In genomic region chr19:31819837-31820236, GRCh38 we compare ENCODE assay signal across 17 cellular contexts.
DNase-seq lines count a peak whose midpoint lies in the region; ATAC-seq and TF ChIP-seq lines count a peak whose summit lies in the region.
"Had no signal": no experiment of that assay in that cellular context is flagged by ENCODE, and none has a peak within 500 bp of the region (broad histone marks: within the 10 kb centered on the region; RNA-seq: fewer than 3 reads in every experiment).

No MANE protein-coding gene starts in this region.

- H3K4me1 ChIP-seq in GM23338 (ENCODE audit: insufficient read depth): peaks cover 16% of the 10 kb centered on the region; the same call in 1 of the 2 replicates
- peaks cover 3% of the 10 kb centered on the region for H3K4me1 ChIP-seq in endodermal cell (ENCODE audit: control insufficient read depth, insufficient read depth, low read length)
- H3K4me1 ChIP-seq: Caco-2 had no signal

- intact Hi-C loops in activated T-helper 1 cell treated with anti-CD3 and anti-CD28 coated beads, Interleukin-12 subunit alpha, Interleukin-12 subunit beta, Interleukin-2, Interleukin-4 antibody, amounts not matched to agents 30 ng/mL and 10 ng/mL and 1 ng/mL, durations not matched to agents 14 hours and 24 hours and 36 hours (cut with micrococcal nuclease): no loop called here

- peak overlapping the region; percentile 56; the same call in 1 of the 2 replicates for H2AFZ ChIP-seq in GM23338

- H3K4me1 Mint-ChIP-seq in GM23338 (peaks cover 12% of the 10 kb centered on the region), endodermal cell (peaks cover 9% of the 10 kb centered on the region), mesothelial cell of epicardium (peaks cover 28% of the 10 kb centered on the region), type B pancreatic cell (ENCODE audit: unreplicated experiment) (no peaks in the 10 kb centered on the region)
- no peaks in the 10 kb centered on the region for H3K4me1 Mint-ChIP-seq in activated T-helper 1 cell treated with anti-CD3 and anti-CD28 coated beads, Interleukin-12 subunit alpha, Interleukin-12 subunit beta, Interleukin-2, Interleukin-4 antibody, amounts not matched to agents 30 ng/mL and 10 ng/mL and 1 ng/mL, durations not matched to agents 14 hours and 24 hours and 36 hours (ENCODE audit: low read depth)
- H3K4me1 Mint-ChIP-seq: B cell; CD4-positive, CD25-positive, alpha-beta regulatory T cell had no signal

- ATAC-seq in GM23338: no peak
- ATAC-seq: CD8-positive, alpha-beta T cell; HCT116 had no signal

- DNase-seq in GM23338 (ENCODE audit: low spot score) (no peak), endodermal cell (no peak), mesothelial cell of epicardium (ENCODE audit: low spot score in 2 of 2, unreplicated experiment in 2 of 2) (no peak), type B pancreatic cell (ENCODE audit: extremely low spot score, unreplicated experiment) (no peak)
- no peak for DNase-seq in central memory CD4-positive, alpha-beta T cell
- DNase-seq in activated T-helper 1 cell treated with anti-CD3 and anti-CD28 coated beads, Interleukin-12 subunit alpha, Interleukin-12 subunit beta, Interleukin-2, Interleukin-4 antibody, amounts not matched to agents 30 ng/mL and 10 ng/mL and 1 ng/mL, durations not matched to agents 14 hours and 24 hours and 36 hours (ENCODE audit: low spot score): no peak
- DNase-seq: Caco-2; CD4-positive, CD25-positive, alpha-beta regulatory T cell; CD8-positive, alpha-beta T cell; DMS153; DND-41; H9 had no signal

- peaks cover 6% of the 10 kb centered on the region for H3K27me3 Mint-ChIP-seq in GM23338 (ENCODE audit: insufficient read depth, low read depth, poor library complexity)
- no peaks in the 10 kb centered on the region for H3K27me3 Mint-ChIP-seq in endodermal cell (ENCODE audit: insufficient read depth)
- no peaks in the 10 kb centered on the region for H3K27me3 Mint-ChIP-seq in mesothelial cell of epicardium (ENCODE audit: low read depth)
- H3K27me3 Mint-ChIP-seq in type B pancreatic cell: peaks cover 10% of the 10 kb centered on the region
- H3K27me3 Mint-ChIP-seq in activated T-helper 1 cell treated with anti-CD3 and anti-CD28 coated beads, Interleukin-12 subunit alpha, Interleukin-12 subunit beta, Interleukin-2, Interleukin-4 antibody, amounts not matched to agents 30 ng/mL and 10 ng/mL and 1 ng/mL, durations not matched to agents 14 hours and 24 hours and 36 hours (ENCODE audit: insufficient read depth): no peaks in the 10 kb centered on the region
- H3K27me3 Mint-ChIP-seq: B cell; CD4-positive, CD25-positive, alpha-beta regulatory T cell had no signal

- H3K27ac ChIP-seq in GM23338 (ENCODE audit: low read depth) (no peak overlapping the region), endodermal cell (ENCODE audit: low read depth, low read length) (no peak overlapping the region)
- H3K27ac ChIP-seq: 22Rv1, BLaER1, C4-2B had no signal

- no peaks in the 10 kb centered on the region for H3K9me3 ChIP-seq in endodermal cell (ENCODE audit: control insufficient read depth, low read length)
- H3K9me3 ChIP-seq: Caco-2 had no signal

- peaks cover 5% of the 10 kb centered on the region; the same call in 2 of the 3 replicates for H3K9me3 Mint-ChIP-seq in GM23338
- H3K9me3 Mint-ChIP-seq in endodermal cell: peaks cover 3% of the 10 kb centered on the region
- no peaks in the 10 kb centered on the region for H3K9me3 Mint-ChIP-seq in mesothelial cell of epicardium
- H3K9me3 Mint-ChIP-seq in type B pancreatic cell: no peaks in the 10 kb centered on the region
- H3K9me3 Mint-ChIP-seq in activated T-helper 1 cell treated with anti-CD3 and anti-CD28 coated beads, Interleukin-12 subunit alpha, Interleukin-12 subunit beta, Interleukin-2, Interleukin-4 antibody, amounts not matched to agents 30 ng/mL and 10 ng/mL and 1 ng/mL, durations not matched to agents 14 hours and 24 hours and 36 hours: peaks cover 18% of the 10 kb centered on the region
- H3K9me3 Mint-ChIP-seq: H9 had no signal

- no peaks in the 10 kb centered on the region for H4K20me1 ChIP-seq in GM23338 (replicated peaks; ENCODE audit: insufficient read depth)
- H4K20me1 ChIP-seq: BLaER1 had no signal

- no peak for TF ChIP-seq CTCF in GM23338 (conservative IDR thresholded peaks at IDR 0.05; ENCODE audit: low read depth in 2 of 2)
- no peak for TF ChIP-seq CTCF in endodermal cell (conservative IDR thresholded peaks at IDR 0.05)
- TF ChIP-seq CTCF in mesothelial cell of epicardium (IDR thresholded peaks at IDR 0.05; ENCODE audit: unreplicated experiment): no peak
- TF ChIP-seq CTCF in type B pancreatic cell (conservative IDR thresholded peaks at IDR 0.05): no peak

- H3K36me3 Mint-ChIP-seq in GM23338 (ENCODE audit: low read depth) (no peaks in the 10 kb centered on the region), endodermal cell (ENCODE audit: low read depth) (no peaks in the 10 kb centered on the region), mesothelial cell of epicardium (no peaks in the 10 kb centered on the region), type B pancreatic cell (no peaks in the 10 kb centered on the region)
- H3K36me3 Mint-ChIP-seq in activated T-helper 1 cell treated with anti-CD3 and anti-CD28 coated beads, Interleukin-12 subunit alpha, Interleukin-12 subunit beta, Interleukin-2, Interleukin-4 antibody, amounts not matched to agents 30 ng/mL and 10 ng/mL and 1 ng/mL, durations not matched to agents 14 hours and 24 hours and 36 hours (ENCODE audit: low read depth): no peaks in the 10 kb centered on the region
- H3K36me3 Mint-ChIP-seq: CD4-positive, CD25-positive, alpha-beta regulatory T cell; CD8-positive, alpha-beta T cell had no signal

- H3K36me3 ChIP-seq in GM23338 (ENCODE audit: insufficient read depth): no peaks in the 10 kb centered on the region
- no peaks in the 10 kb centered on the region for H3K36me3 ChIP-seq in endodermal cell (ENCODE audit: control insufficient read depth, insufficient read depth, low read length)
- H3K36me3 ChIP-seq: BLaER1 had no signal

- H3F3A ChIP-seq in GM23338 (replicated peaks; ENCODE audit: low read depth): no peaks in the 10 kb centered on the region

- H3K9ac ChIP-seq in endodermal cell (ENCODE audit: extremely low read depth, low read length, poor library complexity, severe bottlenecking): no peak overlapping the region
- H3K9ac ChIP-seq: BLaER1 had no signal

- H3K27me3 ChIP-seq in GM23338 (ENCODE audit: insufficient read depth): no peaks in the 10 kb centered on the region
- no peaks in the 10 kb centered on the region for H3K27me3 ChIP-seq in endodermal cell (ENCODE audit: control insufficient read depth, insufficient read depth, low read length, poor library complexity, severe bottlenecking)
- H3K27me3 ChIP-seq: BLaER1 had no signal

- H3K4me3 Mint-ChIP-seq in GM23338 (no peak overlapping the region), endodermal cell (no peak overlapping the region), mesothelial cell of epicardium (no peak overlapping the region), type B pancreatic cell (no peak overlapping the region)
- H3K4me3 Mint-ChIP-seq in activated T-helper 1 cell treated with anti-CD3 and anti-CD28 coated beads, Interleukin-12 subunit alpha, Interleukin-12 subunit beta, Interleukin-2, Interleukin-4 antibody, amounts not matched to agents 30 ng/mL and 10 ng/mL and 1 ng/mL, durations not matched to agents 14 hours and 24 hours and 36 hours: no peak overlapping the region
- H3K4me3 Mint-ChIP-seq: B cell; CD4-positive, CD25-positive, alpha-beta regulatory T cell; CD8-positive, alpha-beta T cell; H9 had no signal

- no peak overlapping the region for H3K4me3 ChIP-seq in GM23338
- no peak overlapping the region for H3K4me3 ChIP-seq in endodermal cell (ENCODE audit: low read length)
- H3K4me3 ChIP-seq: BLaER1 had no signal

- no peaks in the 10 kb centered on the region; the same call in 1 of the 2 replicates for H3K9me2 ChIP-seq in GM23338 (ENCODE audit: insufficient read depth)

- H3K79me2 ChIP-seq in GM23338 (replicated peaks; ENCODE audit: insufficient read depth): no peaks in the 10 kb centered on the region

- peak overlapping the region; percentile 77 for H3K27ac Mint-ChIP-seq in GM23338
- peak overlapping the region; percentile 61 for H3K27ac Mint-ChIP-seq in endodermal cell
- H3K27ac Mint-ChIP-seq in mesothelial cell of epicardium: peak overlapping the region; percentile 59
- H3K27ac Mint-ChIP-seq in type B pancreatic cell: no peak overlapping the region
- H3K27ac Mint-ChIP-seq in activated T-helper 1 cell treated with anti-CD3 and anti-CD28 coated beads, Interleukin-12 subunit alpha, Interleukin-12 subunit beta, Interleukin-2, Interleukin-4 antibody, amounts not matched to agents 30 ng/mL and 10 ng/mL and 1 ng/mL, durations not matched to agents 14 hours and 24 hours and 36 hours: no peak overlapping the region
- H3K27ac Mint-ChIP-seq: B cell; CD4-positive, CD25-positive, alpha-beta regulatory T cell; CD8-positive, alpha-beta T cell had no signal

- H3K4me2 ChIP-seq in GM23338: no peak overlapping the region
- H3K4me2 ChIP-seq: BLaER1 had no signal

TF ChIP-seq in GM23338, 12 proteins besides CTCF, POLR2A, EP300 and RAD21 (continues in another document):
- TF ChIP-seq CREB1 (CRISPR knock-in tag; IDR thresholded peaks at IDR 0.05; ENCODE audit: low read depth): no peak
- no peak for TF ChIP-seq STAT1 (IDR thresholded peaks at IDR 0.05; ENCODE audit: unreplicated experiment)
- no peak for TF ChIP-seq REST (IDR thresholded peaks at IDR 0.05; ENCODE audit: unreplicated experiment)
- no peak for TF ChIP-seq EZH2phosphoT487 (IDR thresholded peaks at IDR 0.05; ENCODE audit: unreplicated experiment)

Comparison
In these comparisons a context has a peak if more than half of its experiments do, and no peak if none do; other contexts are left out.
1. H3K27ac Mint-ChIP-seq: peak in GM23338 (single experiment), endodermal cell (single experiment) and mesothelial cell of epicardium (single experiment); none in type B pancreatic cell (single experiment) and activated T-helper 1 cell treated with anti-CD3 and anti-CD28 coated beads, Interleukin-12 subunit alpha, Interleukin-12 subunit beta, Interleukin-2, Interleukin-4 antibody, amounts not matched to agents 30 ng/mL and 10 ng/mL and 1 ng/mL, durations not matched to agents 14 hours and 24 hours and 36 hours (single experiment).